Comparison of ENCODE assay signal across 8 cellular contexts in genomic region chrX:118117069-118117405, GRCh38.
DNase-seq lines count a peak whose midpoint lies in the region; ATAC-seq and TF ChIP-seq lines count a peak whose summit lies in the region.

No MANE protein-coding gene starts in this region.

- TF ChIP-seq CTCF in RWPE2 (IDR thresholded peaks at IDR 0.05; ENCODE audit: poor library complexity, severe bottlenecking) (no peak), fibroblast of pulmonary artery (IDR thresholded peaks at IDR 0.05; ENCODE audit: low read length, missing control alignments) (no peak)

- no peaks in the 10 kb centered on the region for H3K36me3 ChIP-seq in RWPE2 (ENCODE audit: low read depth)

- no peaks in the 10 kb centered on the region for H3K27me3 ChIP-seq in RWPE2 (ENCODE audit: insufficient read depth, poor library complexity, severe bottlenecking)

- H3K9me3 ChIP-seq in RWPE2 (ENCODE audit: severe bottlenecking) = no peaks in the 10 kb centered on the region

- ATAC-seq in GM19351 (IDR thresholded peaks at IDR 0.05; ENCODE audit: unreplicated experiment) (peak; percentile 28), RWPE2 (ENCODE audit: low read depth) (peak; percentile 42; the same call in 1 of the 3 replicates), GM21529 (IDR thresholded peaks at IDR 0.05; ENCODE audit: unreplicated experiment) (no peak), HG02678 (IDR thresholded peaks at IDR 0.05; ENCODE audit: unreplicated experiment) (no peak)

- DNase-seq in RWPE2 (ENCODE audit: low spot score) (no peak), fibroblast of pulmonary artery (ENCODE audit: low read depth) (no peak), pons (ENCODE audit: low spot score) (peak; percentile 4), RKO (ENCODE audit: low spot score) (no peak), NCI-H226 (no peak)

- H3K27ac ChIP-seq in RWPE2 (ENCODE audit: poor library complexity, severe bottlenecking) = no peak overlapping the region

- H3K4me1 ChIP-seq in RWPE2 (ENCODE audit: insufficient read depth, poor library complexity, severe bottlenecking) = no peaks in the 10 kb centered on the region

- H3K4me3 ChIP-seq in RWPE2 (ENCODE audit: severe bottlenecking) = peak overlapping the region; percentile 53
- peak overlapping the region; percentile 58 for H3K4me3 ChIP-seq in fibroblast of pulmonary artery (replicated peaks; ENCODE audit: low read depth, low read length)

Comparison
In these comparisons a context has a peak if more than half of its experiments do, and no peak if none do; other contexts are left out.
1. ATAC-seq: peak in GM19351 (single experiment) and RWPE2 (single experiment); none in GM21529 (single experiment) and HG02678 (single experiment).